In the genomic region with DNA sequence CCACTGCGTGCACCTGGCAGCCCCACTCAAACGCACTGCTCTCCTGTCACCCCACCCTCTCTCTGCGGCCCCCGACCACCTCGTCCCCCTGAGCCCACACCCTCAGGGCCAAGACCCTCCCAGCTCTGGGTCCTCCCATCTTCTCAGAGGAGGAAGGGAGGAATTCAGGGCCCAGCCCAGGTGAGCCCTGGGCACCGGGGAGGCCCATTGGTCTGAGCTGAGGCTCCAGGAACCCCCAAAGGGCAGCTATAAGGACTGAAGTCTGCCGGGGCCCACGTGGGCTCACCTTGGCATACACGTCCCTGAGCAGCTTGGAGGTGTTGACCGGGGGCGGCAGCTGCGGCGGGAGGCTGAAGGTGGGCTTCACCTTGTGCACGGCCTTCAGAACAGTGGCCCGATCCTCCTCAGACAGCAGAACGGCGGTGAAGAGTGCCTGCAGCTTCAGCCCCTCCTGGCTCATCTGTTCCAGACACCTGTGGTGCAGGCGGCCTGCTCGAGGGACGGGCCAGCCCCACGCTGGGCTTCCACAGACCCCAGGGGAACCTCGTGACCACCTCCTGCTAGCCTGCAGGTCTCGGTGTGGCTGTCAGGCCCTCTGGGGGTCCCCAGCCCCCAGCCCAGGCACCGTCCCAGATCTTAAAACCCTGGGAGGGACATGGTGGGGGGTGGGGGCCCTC, we compare ENCODE assay signal across 29 cellular contexts. TPM values are rescaled to one million over a fixed set of nuclear protein-coding genes. Genes with fewer than 3 reads are reported as not detected.
DNase-seq lines count a peak whose midpoint lies in the region; ATAC-seq and TF ChIP-seq lines count a peak whose summit lies in the region.
"Had no signal": no experiment of that assay in that cellular context is flagged by ENCODE, and none has a peak within 500 bp of the region (broad histone marks: within the 10 kb centered on the region; RNA-seq: fewer than 3 reads in every experiment).

No MANE protein-coding gene starts in this region.

- no peaks in the 10 kb centered on the region for H3K4me1 ChIP-seq in tibial artery

- H3K4me1 Mint-ChIP-seq in HFFc6 (ENCODE audit: low read depth) (peaks cover 16% of the 10 kb centered on the region), chondrocyte (ENCODE audit: low read depth) (peaks cover 15% of the 10 kb centered on the region)
- H3K4me1 Mint-ChIP-seq: activated T-helper 17 cell treated with anti-CD3 and anti-CD28 coated beads, Interleukin-2, amount 50 U/mL, for 72 hours; natural killer cell had no signal

- peaks cover 58 to 94% (median 69%) of the 10 kb centered on the region in 3 donors for H3K36me3 ChIP-seq in tibial artery

- H3K27ac Mint-ChIP-seq in HFFc6 (peak overlapping the region; percentile 89), chondrocyte (ENCODE audit: unreplicated experiment) (peak overlapping the region; percentile 75)
- H3K27ac Mint-ChIP-seq: activated T-helper 17 cell treated with anti-CD3 and anti-CD28 coated beads, Interleukin-2, amount 50 U/mL, for 72 hours; natural killer cell; T-cell had no signal

- H3K9me3 Mint-ChIP-seq in HFFc6 (no peaks in the 10 kb centered on the region), chondrocyte (ENCODE audit: low read depth) (no peaks in the 10 kb centered on the region)
- H3K9me3 Mint-ChIP-seq: activated naive CD4-positive, alpha-beta T cell treated with anti-CD3 and anti-CD28 coated beads, Interleukin-2, amount 50 U/mL, for 24 hours; activated T-helper 17 cell treated with anti-CD3 and anti-CD28 coated beads, Interleukin-2, amount 50 U/mL, for 72 hours; natural killer cell; T-cell had no signal

- H3K9me3 ChIP-seq in tibial artery, result no peaks in the 10 kb centered on the region
- H3K9me3 ChIP-seq: mucosa of descending colon, thoracic aorta had no signal

- peaks cover 16% of the 10 kb centered on the region for H3K36me3 Mint-ChIP-seq in HFFc6 (ENCODE audit: low read depth)
- H3K36me3 Mint-ChIP-seq in chondrocyte (ENCODE audit: low read depth), result peaks cover 7% of the 10 kb centered on the region
- H3K36me3 Mint-ChIP-seq: natural killer cell had no signal

- no peak for DNase-seq in HFFc6
- no peak for DNase-seq in chondrocyte (ENCODE audit: low spot score)
- no peak for DNase-seq in sciatic nerve (ENCODE audit: low spot score)
- no peak for DNase-seq in tibial artery
- DNase-seq in cortex of kidney (lab: John Stamatoyannopoulos, UW), result no peak
- DNase-seq in SW 1271 (lab: John Stamatoyannopoulos, UW), result no peak
- DNase-seq: activated CD4-positive, alpha-beta T cell treated with anti-CD3 and anti-CD28 coated beads for 48 hours; AML-193; CD4-positive, alpha-beta memory T cell; left cardiac atrium; MM.1S; mucosa of descending colon; natural killer cell; NCI-H1105 treated with DMSO at 0.1 percent for 48 hours; NCI-H187 treated with DMSO at 0.1 percent for 48 hours; NCI-H2171; NCI-H510A; retina; small intestine; stimulated activated naive CD4-positive, alpha-beta T cell; T-cell had no signal

- TF ChIP-seq CTCF in HFFc6 (IDR thresholded peaks at IDR 0.05) (no peak), chondrocyte (IDR thresholded peaks at IDR 0.05) (no peak), tibial artery (IDR thresholded peaks at IDR 0.05) (no peak)

- H3K4me3 Mint-ChIP-seq in HFFc6 (peak overlapping the region; percentile 45), chondrocyte (ENCODE audit: unreplicated experiment) (no peak overlapping the region)
- H3K4me3 Mint-ChIP-seq: activated naive CD4-positive, alpha-beta T cell treated with anti-CD3 and anti-CD28 coated beads, Interleukin-2, amount 50 U/mL, for 24 hours; activated T-helper 17 cell treated with anti-CD3 and anti-CD28 coated beads, Interleukin-2, amount 50 U/mL, for 72 hours; CD4-positive, alpha-beta memory T cell; natural killer cell; T-cell had no signal

- no peaks in the 10 kb centered on the region for H3K27me3 ChIP-seq in tibial artery
- H3K27me3 ChIP-seq: hepatocyte had no signal

- no peak overlapping the region for H3K4me3 ChIP-seq in tibial artery
- H3K4me3 ChIP-seq: hepatocyte, mucosa of descending colon, thoracic aorta had no signal

- ATAC-seq in sciatic nerve, result peak; percentile 4
- no peak for ATAC-seq in GM18868 (IDR thresholded peaks at IDR 0.05; ENCODE audit: unreplicated experiment)
- ATAC-seq: activated T-helper 17 cell treated with anti-CD3 and anti-CD28 coated beads, Interleukin-2, amount 50 U/mL, for 72 hours; left cardiac atrium; mucosa of descending colon; natural killer cell; T-cell had no signal

- intact Hi-C loops in sciatic nerve (cut with DNase I), result no loop called here
- intact Hi-C loops in tibial artery (cut with DNase I; ENCODE audit: low total_unique reads), result no loop called here

- no peak overlapping the region for H3K27ac ChIP-seq in tibial artery
- H3K27ac ChIP-seq: hepatocyte, thoracic aorta had no signal

- H3K27me3 Mint-ChIP-seq in HFFc6 (ENCODE audit: insufficient read depth), result no peaks in the 10 kb centered on the region
- H3K27me3 Mint-ChIP-seq in chondrocyte (ENCODE audit: low read depth), result no peaks in the 10 kb centered on the region
- H3K27me3 Mint-ChIP-seq: activated naive CD4-positive, alpha-beta T cell treated with anti-CD3 and anti-CD28 coated beads, Interleukin-2, amount 50 U/mL, for 24 hours; activated T-helper 17 cell treated with anti-CD3 and anti-CD28 coated beads, Interleukin-2, amount 50 U/mL, for 72 hours; CD4-positive, alpha-beta memory T cell; T-cell had no signal

RNA-seq across cellular contexts. Expression of gene POLRMT, which starts 8.8 kb away (rescaled TPM):
- 10 to 100 TPM; 29.9 to 44.2 (median 34.7) TPM for total RNA-seq in HFFc6 (2021; fragmentation: NEBNext Ultra II Directional; extraction: Animal tissue kit (Norgen Biotek cat#: 25700))
- total RNA-seq in chondrocyte, result 27.3 to 35.8 TPM (median 35.5 TPM) in 3 replicates
- 36.1 TPM for total RNA-seq in sciatic nerve

RNA-seq across cellular contexts. Expression of gene FGF22, which starts 15.1 kb away (rescaled TPM):
- total RNA-seq in HFFc6 (2021; fragmentation: NEBNext Ultra II Directional; extraction: Animal tissue kit (Norgen Biotek cat#: 25700)), result under 1 TPM in 2 of 6 experiments, not detected in 4; 0.17 to 0.18 TPM
- total RNA-seq in chondrocyte (not detected in 3 replicates), sciatic nerve (3.2 TPM)
- total RNA-seq: endothelial cell of umbilical vein, hepatocyte, lung microvascular endothelial cell, RPMI7951 had no signal

RNA-seq across cellular contexts. Expression of gene HCN2, which starts 34.9 kb away (rescaled TPM):
- 1 to 10 TPM; 2.8 to 3.6 (median 3.1) TPM for total RNA-seq in HFFc6 (2021; fragmentation: NEBNext Ultra II Directional; extraction: Animal tissue kit (Norgen Biotek cat#: 25700))
- total RNA-seq in chondrocyte (6.2 to 6.8 TPM (median 6.7 TPM) in 3 replicates), sciatic nerve (0.27 TPM)
- total RNA-seq: thoracic aorta had no signal

RNA-seq across cellular contexts. Expression of gene RNF126, which starts 38.4 kb away (rescaled TPM):
- total RNA-seq in HFFc6 (2021; fragmentation: NEBNext Ultra II Directional; extraction: Animal tissue kit (Norgen Biotek cat#: 25700)), result 10 to 100 TPM; 35.8 to 39.2 (median 38.2) TPM
- total RNA-seq in chondrocyte (29.3 to 36.3 TPM (median 29.5 TPM) in 3 replicates), sciatic nerve (33.1 TPM)

RNA-seq across cellular contexts. Expression of gene FSTL3, which starts 51.6 kb away (rescaled TPM):
- total RNA-seq in HFFc6 (2021; fragmentation: NEBNext Ultra II Directional; extraction: Animal tissue kit (Norgen Biotek cat#: 25700)), result 100 to 1,000 TPM in 3 of 6 experiments, 10 to 100 TPM in 3; 97.1 to 123 (median 101) TPM
- total RNA-seq in chondrocyte (267 to 316 TPM (median 312 TPM) in 3 replicates), sciatic nerve (108 TPM)
